8 cellular contexts compared by ENCODE assay signal in genomic region chr19:12995596-12996541, GRCh38. TPM values are rescaled to one million over a fixed set of nuclear protein-coding genes. Genes with fewer than 3 reads are reported as not detected.
DNase-seq lines count a peak whose midpoint lies in the region; ATAC-seq and TF ChIP-seq lines count a peak whose summit lies in the region.

No MANE protein-coding gene starts in this region.

- TF ChIP-seq CTCF in activated B cell treated with CpG ODN at 0.5 μM for 24 hours (IDR thresholded peaks at IDR 0.05) (no peak), heart left ventricle (IDR thresholded peaks at IDR 0.05) (no peak), retinal pigment epithelial cell (conservative IDR thresholded peaks at IDR 0.05; ENCODE audit: low read depth, low read length) (no peak)

- no peak for DNase-seq in activated naive CD4-positive, alpha-beta T cell treated with anti-CD3 and anti-CD28 coated beads for 36 hours
- no peak for DNase-seq in activated naive CD4-positive, alpha-beta T cell treated with Interleukin-2 at 50 U/mL for 16 hours
- DNase-seq in activated B cell treated with CpG ODN at 0.5 μM for 24 hours, result no peak
- DNase-seq in heart left ventricle, result peak in 3 of 5 donors; percentile 46 to 65 (median 57)
- DNase-seq in retinal pigment epithelial cell (ENCODE audit: low read depth), result no peak

- H3K27ac ChIP-seq in heart left ventricle, result peak overlapping the region; percentile 53 to 97 (median 88)

- H3K27me3 ChIP-seq in heart left ventricle, result peaks cover 0 to 5% (median 0%) of the 10 kb centered on the region in 9 donors

- intact Hi-C loops in activated naive CD4-positive, alpha-beta T cell treated with anti-CD3 and anti-CD28 coated beads for 36 hours (cut with micrococcal nuclease), result loop anchor here (2.0 kb wide), 1 partner anchor 17 kb away; no protein-coding TSS in a partner anchor
- intact Hi-C loops in activated B cell treated with CpG ODN at 0.5 μM for 24 hours (cut with micrococcal nuclease) (loop anchor here (1.0 kb wide), 1 partner anchor 17 kb away; no protein-coding TSS in a partner anchor), heart left ventricle (cut with DNase I) (loop anchor here in 6 of 10 donors (2.0 to 5.0 kb wide), 4 partner anchors 36 to 66 kb away; no protein-coding TSS in a partner anchor)

- no peaks in the 10 kb centered on the region for H3K27me3 Mint-ChIP-seq in activated naive CD4-positive, alpha-beta T cell treated with anti-CD3 and anti-CD28 coated beads for 36 hours (ENCODE audit: low read depth)
- H3K27me3 Mint-ChIP-seq in activated B cell treated with CpG ODN at 0.5 μM for 24 hours, result peaks cover 15% of the 10 kb centered on the region

- no peaks in the 10 kb centered on the region for H3K9me3 ChIP-seq in heart left ventricle

- H3K27ac Mint-ChIP-seq in activated naive CD4-positive, alpha-beta T cell treated with anti-CD3 and anti-CD28 coated beads for 36 hours, result no peak overlapping the region
- no peak overlapping the region for H3K27ac Mint-ChIP-seq in activated B cell treated with CpG ODN at 0.5 μM for 24 hours

- peak; percentile 36 for ATAC-seq in activated B cell treated with CpG ODN at 0.5 μM for 24 hours (ENCODE audit: low read depth)
- ATAC-seq in heart left ventricle, result peak in 3 of 4 donors; percentile 10 to 37 (median 18)
- ATAC-seq in GM21381 (IDR thresholded peaks at IDR 0.05; ENCODE audit: unreplicated experiment), result no peak
- no peak for ATAC-seq in HG02840 (IDR thresholded peaks at IDR 0.05; ENCODE audit: low FRiP score, unreplicated experiment)
- ATAC-seq in GM19328 (IDR thresholded peaks at IDR 0.05; ENCODE audit: unreplicated experiment), result no peak

- peaks cover 0 to 32% (median 18%) of the 10 kb centered on the region in 12 donors for H3K4me1 ChIP-seq in heart left ventricle

- no peaks in the 10 kb centered on the region for H3K9me3 Mint-ChIP-seq in activated naive CD4-positive, alpha-beta T cell treated with anti-CD3 and anti-CD28 coated beads for 36 hours
- H3K9me3 Mint-ChIP-seq in activated B cell treated with CpG ODN at 0.5 μM for 24 hours, result no peaks in the 10 kb centered on the region

- CTCF ChIA-PET in activated naive CD4-positive, alpha-beta T cell treated with anti-CD3 and anti-CD28 coated beads for 36 hours (lab: Charles Lee), result no interaction called here
- CTCF ChIA-PET in activated B cell treated with CpG ODN at 0.5 μM for 24 hours (lab: Charles Lee), result interaction anchor here (1.2 kb wide), 1 partner anchor 98 kb away, joined by 3 read pairs; no protein-coding TSS in a partner anchor

- H3K4me3 ChIP-seq in heart left ventricle, result peak overlapping the region; percentile 72 to 90 (median 80)
- H3K4me3 ChIP-seq in retinal pigment epithelial cell (ENCODE audit: low read length), result peak overlapping the region; percentile 71

- no peak for TF ChIP-seq POLR2A in heart left ventricle (IDR thresholded peaks at IDR 0.05)

- H3K4me1 Mint-ChIP-seq in activated naive CD4-positive, alpha-beta T cell treated with anti-CD3 and anti-CD28 coated beads for 36 hours (ENCODE audit: low read depth), result peaks cover 9% of the 10 kb centered on the region
- peaks cover 8% of the 10 kb centered on the region for H3K4me1 Mint-ChIP-seq in activated B cell treated with CpG ODN at 0.5 μM for 24 hours

- 0 to 1% (median 0%) methylated on average over 22 to 138 of the region's 138 CpGs for WGBS in heart left ventricle, 4 donors

- POLR2A ChIA-PET in activated B cell treated with CpG ODN at 0.5 μM for 24 hours (lab: Charles Lee), result interaction anchor here (0.5 kb wide), 1 partner anchor 74 kb away, joined by 5 read pairs; no protein-coding TSS in a partner anchor

- peaks cover 0 to 17% (median 6%) of the 10 kb centered on the region in 9 donors for H3K36me3 ChIP-seq in heart left ventricle

- H3K4me3 Mint-ChIP-seq in activated naive CD4-positive, alpha-beta T cell treated with anti-CD3 and anti-CD28 coated beads for 36 hours, result peak overlapping the region; percentile 86
- peak overlapping the region; percentile 80 for H3K4me3 Mint-ChIP-seq in activated B cell treated with CpG ODN at 0.5 μM for 24 hours

- peaks cover 3% of the 10 kb centered on the region for H3K36me3 Mint-ChIP-seq in activated naive CD4-positive, alpha-beta T cell treated with anti-CD3 and anti-CD28 coated beads for 36 hours (ENCODE audit: low read depth)
- peaks cover 4% of the 10 kb centered on the region for H3K36me3 Mint-ChIP-seq in activated B cell treated with CpG ODN at 0.5 μM for 24 hours (ENCODE audit: low read depth)

RNA-seq across cellular contexts. Expression of gene NFIX, which starts 0.6 kb away (rescaled TPM):
- total RNA-seq in activated naive CD4-positive, alpha-beta T cell treated with anti-CD3 and anti-CD28 coated beads for 36 hours, result 1 to 10 TPM; 6.2 to 6.4 TPM
- total RNA-seq in activated B cell treated with CpG ODN at 0.5 μM for 24 hours, result 2.6 and 2.7 TPM in 2 replicates
- total RNA-seq in heart left ventricle, result 100 to 1,000 TPM in 8 of 9 donors, 10 to 100 TPM in 1; 81.4 to 147 (median 122) TPM
- 10 to 100 TPM; 42.1 to 55.2 TPM for polyA plus RNA-seq in heart left ventricle

RNA-seq across cellular contexts. Expression of gene DAND5, which starts 26.5 kb away (rescaled TPM):
- not detected for total RNA-seq in activated naive CD4-positive, alpha-beta T cell treated with anti-CD3 and anti-CD28 coated beads for 36 hours
- total RNA-seq in activated B cell treated with CpG ODN at 0.5 μM for 24 hours, result not detected in 2 replicates
- total RNA-seq in heart left ventricle, result 10 to 100 TPM in 4 of 9 donors, 1 to 10 TPM in 5; 2.9 to 13.6 (median 9.0) TPM
- polyA plus RNA-seq in heart left ventricle, result 1 to 10 TPM; 1.4 to 4.7 TPM

RNA-seq across cellular contexts. Expression of gene GADD45GIP1, which starts 38.8 kb away (rescaled TPM):
- total RNA-seq in activated naive CD4-positive, alpha-beta T cell treated with anti-CD3 and anti-CD28 coated beads for 36 hours, result 10 to 100 TPM; 27.4 to 28.6 TPM
- total RNA-seq in activated B cell treated with CpG ODN at 0.5 μM for 24 hours (16.7 and 19.6 TPM in 2 replicates), heart left ventricle (10 to 100 TPM; 17.2 to 63.6 (median 27.2) TPM)
- 100 to 1,000 TPM in 1 of 2 donors, 10 to 100 TPM in 1; 64.9 to 119 TPM for polyA plus RNA-seq in heart left ventricle

RNA-seq across cellular contexts. Expression of gene RAD23A, which starts 50.2 kb away (rescaled TPM):
- 100 to 1,000 TPM; 219 to 223 TPM for total RNA-seq in activated naive CD4-positive, alpha-beta T cell treated with anti-CD3 and anti-CD28 coated beads for 36 hours
- 106 and 112 TPM in 2 replicates for total RNA-seq in activated B cell treated with CpG ODN at 0.5 μM for 24 hours
- total RNA-seq in heart left ventricle, result 100 to 1,000 TPM; 130 to 272 (median 161) TPM
- polyA plus RNA-seq in heart left ventricle, result 100 to 1,000 TPM; 186 to 212 TPM

RNA-seq across cellular contexts. Expression of gene CALR, which starts 57.5 kb away (rescaled TPM):
- 100 to 1,000 TPM; 407 to 431 TPM for total RNA-seq in activated naive CD4-positive, alpha-beta T cell treated with anti-CD3 and anti-CD28 coated beads for 36 hours
- total RNA-seq in activated B cell treated with CpG ODN at 0.5 μM for 24 hours (721 and 802 TPM in 2 replicates), heart left ventricle (100 to 1,000 TPM; 231 to 816 (median 380) TPM)
- 100 to 1,000 TPM; 227 to 771 TPM for polyA plus RNA-seq in heart left ventricle

Comparison
In these comparisons a context has a peak if more than half of its experiments do, and no peak if none do; other contexts are left out.
1. DNase-seq: peak in heart left ventricle (3 of 5); none in activated naive CD4-positive, alpha-beta T cell treated with anti-CD3 and anti-CD28 coated beads for 36 hours (single experiment), activated naive CD4-positive, alpha-beta T cell treated with Interleukin-2 at 50 U/mL for 16 hours (single experiment), activated B cell treated with CpG ODN at 0.5 μM for 24 hours (single experiment) and retinal pigment epithelial cell (single experiment).
2. ATAC-seq: peak in activated B cell treated with CpG ODN at 0.5 μM for 24 hours (single experiment) and heart left ventricle (3 of 4); none in GM21381 (single experiment), HG02840 (single experiment) and GM19328 (single experiment).
3. RNA of gene NFIX, which starts 0.6 kb away (total RNA-seq): 81.4 to 147 TPM in heart left ventricle; 6.2 to 6.4 TPM in activated naive CD4-positive, alpha-beta T cell treated with anti-CD3 and anti-CD28 coated beads for 36 hours and 2.6 to 2.7 TPM in activated B cell treated with CpG ODN at 0.5 μM for 24 hours; every median in the first group is over 10 times any median in the second.